In the genomic region with DNA sequence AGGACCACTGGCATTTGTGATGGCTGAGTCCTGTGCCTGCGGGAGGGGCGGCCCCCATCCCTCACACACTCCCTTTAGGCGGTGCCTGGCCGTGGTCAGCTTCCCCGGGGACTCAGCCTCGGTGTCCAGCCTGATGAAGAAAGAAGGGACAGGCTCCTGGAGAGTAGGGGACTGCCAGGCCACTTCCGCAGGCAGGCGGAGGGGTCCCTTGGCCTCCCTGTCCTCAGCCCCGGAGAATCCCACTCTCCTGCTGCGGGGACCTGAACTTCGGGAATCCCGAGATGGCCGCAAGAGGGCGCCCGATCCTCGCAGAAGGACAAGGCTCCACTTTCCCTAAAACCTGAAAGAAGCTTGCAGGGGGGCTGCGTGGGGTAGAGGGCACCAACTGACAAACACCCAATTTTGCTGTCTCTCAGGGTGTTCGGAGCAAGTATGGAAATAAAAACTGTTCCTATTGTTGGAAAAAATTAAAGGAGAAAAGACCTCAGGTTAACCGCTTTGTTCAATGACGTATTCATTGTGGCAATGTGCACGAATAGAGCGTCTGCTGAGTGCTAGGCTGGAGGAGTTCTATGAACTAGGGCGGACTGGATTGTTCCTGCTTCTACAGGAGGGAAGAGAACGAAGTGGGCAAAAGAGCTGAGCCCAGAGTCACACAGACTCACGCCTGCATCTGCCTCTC, we compare ENCODE assay signal across 8 cellular contexts.
DNase-seq lines count a peak whose midpoint lies in the region; ATAC-seq and TF ChIP-seq lines count a peak whose summit lies in the region.

No MANE protein-coding gene starts in this region.

- H3K27me3 Mint-ChIP-seq in natural killer cell (ENCODE audit: low read depth in 2 of 2) (peaks cover 9 to 36% of the 10 kb centered on the region in 2 donors), osteocyte (ENCODE audit: unreplicated experiment) (no peaks in the 10 kb centered on the region)
- peaks cover 16 to 20% of the 10 kb centered on the region in 2 donors for H3K27me3 Mint-ChIP-seq in natural killer cell treated with Interleukin-12 subunit alpha and Interleukin-12 subunit beta and Interleukin-15 and Interleukin-18, amount 100 ng/mL, for 72 hours

- intact Hi-C loops in natural killer cell (cut with micrococcal nuclease): loop anchor here (5.0 kb wide), 1 partner anchor 1553 kb away; no protein-coding TSS in a partner anchor

- H3K36me3 Mint-ChIP-seq in natural killer cell (no peaks in the 10 kb centered on the region), osteocyte (ENCODE audit: unreplicated experiment) (no peaks in the 10 kb centered on the region)
- H3K36me3 Mint-ChIP-seq in natural killer cell treated with Interleukin-12 subunit alpha and Interleukin-12 subunit beta and Interleukin-15 and Interleukin-18, amount 100 ng/mL, for 72 hours: no peaks in the 10 kb centered on the region

- H3K4me1 Mint-ChIP-seq in natural killer cell (no peaks in the 10 kb centered on the region), osteocyte (ENCODE audit: unreplicated experiment) (no peaks in the 10 kb centered on the region)
- H3K4me1 Mint-ChIP-seq in natural killer cell treated with Interleukin-12 subunit alpha and Interleukin-12 subunit beta and Interleukin-15 and Interleukin-18, amount 100 ng/mL, for 72 hours (ENCODE audit: low read depth in 2 of 2): peaks cover 0 to 3% of the 10 kb centered on the region in 2 donors

- no peak overlapping the region for H3K4me3 Mint-ChIP-seq in natural killer cell
- H3K4me3 Mint-ChIP-seq in natural killer cell treated with Interleukin-12 subunit alpha and Interleukin-12 subunit beta and Interleukin-15 and Interleukin-18, amount 100 ng/mL, for 72 hours: no peak overlapping the region
- H3K4me3 Mint-ChIP-seq in osteocyte (ENCODE audit: unreplicated experiment): no peak overlapping the region

- peak; percentile 28 for DNase-seq in natural killer cell
- no peak for DNase-seq in natural killer cell treated with Interleukin-12 subunit alpha and Interleukin-12 subunit beta and Interleukin-15 and Interleukin-18, amount 100 ng/mL, for 72 hours (ENCODE audit: low spot score)
- DNase-seq in NCI-H748 (lab: John Stamatoyannopoulos, UW; ENCODE audit: unreplicated experiment): peak; percentile 67
- DNase-seq in activated T-cell treated with anti-CD3 and anti-CD28 coated beads, Interleukin-2, amount 50 U/mL, for 48 hours: peak; percentile 70 to 71
- DNase-seq in foreskin keratinocyte: no peak
- peak; percentile 89 for DNase-seq in osteocyte (ENCODE audit: extremely low spot score, unreplicated experiment)

- H3K9me3 Mint-ChIP-seq in natural killer cell (no peaks in the 10 kb centered on the region), osteocyte (ENCODE audit: unreplicated experiment) (no peaks in the 10 kb centered on the region)
- H3K9me3 Mint-ChIP-seq in natural killer cell treated with Interleukin-12 subunit alpha and Interleukin-12 subunit beta and Interleukin-15 and Interleukin-18, amount 100 ng/mL, for 72 hours: no peaks in the 10 kb centered on the region

- ATAC-seq in natural killer cell (peak in 1 of 3 donors; percentile 25), foreskin keratinocyte (peak; percentile 42), HG03354 (IDR thresholded peaks at IDR 0.05; ENCODE audit: poor library complexity, severe bottlenecking, unreplicated experiment) (no peak), HG03108 (IDR thresholded peaks at IDR 0.05; ENCODE audit: unreplicated experiment) (no peak)
- no peak for ATAC-seq in natural killer cell treated with Interleukin-12 subunit alpha and Interleukin-12 subunit beta and Interleukin-15 and Interleukin-18, amount 100 ng/mL, for 72 hours

- H3K27me3 ChIP-seq in foreskin keratinocyte: no peaks in the 10 kb centered on the region

- TF ChIP-seq CTCF in natural killer cell (IDR thresholded peaks at IDR 0.05) (peak; percentile 67), foreskin keratinocyte (conservative IDR thresholded peaks at IDR 0.05) (peak; percentile 74), osteocyte (IDR thresholded peaks at IDR 0.05) (peak; percentile 80)

- H3K27ac Mint-ChIP-seq in natural killer cell (no peak overlapping the region), osteocyte (ENCODE audit: unreplicated experiment) (no peak overlapping the region)
- no peak overlapping the region for H3K27ac Mint-ChIP-seq in natural killer cell treated with Interleukin-12 subunit alpha and Interleukin-12 subunit beta and Interleukin-15 and Interleukin-18, amount 100 ng/mL, for 72 hours

- no peak overlapping the region for H3K27ac ChIP-seq in foreskin keratinocyte

- no peaks in the 10 kb centered on the region for H3K4me1 ChIP-seq in foreskin keratinocyte

Comparison
In these comparisons a context has a peak if more than half of its experiments do, and no peak if none do; other contexts are left out.
1. DNase-seq: peak in natural killer cell (single experiment), NCI-H748 (single experiment), activated T-cell treated with anti-CD3 and anti-CD28 coated beads, Interleukin-2, amount 50 U/mL, for 48 hours (2 of 2) and osteocyte (single experiment); none in natural killer cell treated with Interleukin-12 subunit alpha and Interleukin-12 subunit beta and Interleukin-15 and Interleukin-18, amount 100 ng/mL, for 72 hours (single experiment) and foreskin keratinocyte (0 of 2).
2. Peak in every context shown above with its lines, with median percentiles within 50 percentile points of each other: CTCF ChIP-seq.